12 cellular contexts compared by ENCODE assay signal in genomic region chr12:95198914-95199313, GRCh38.
DNase-seq lines count a peak whose midpoint lies in the region; ATAC-seq and TF ChIP-seq lines count a peak whose summit lies in the region.
"Had no signal": no experiment of that assay in that cellular context is flagged by ENCODE, and none has a peak within 500 bp of the region (broad histone marks: within the 10 kb centered on the region; RNA-seq: fewer than 3 reads in every experiment).

No MANE protein-coding gene starts in this region.

- H3K36me3 Mint-ChIP-seq in memory B cell: no peaks in the 10 kb centered on the region
- no peaks in the 10 kb centered on the region for H3K36me3 Mint-ChIP-seq in stimulated activated effector memory CD8-positive, alpha-beta T cell treated with anti-CD3 and anti-CD28 coated beads, Interleukin-12 subunit alpha, Interleukin-12 subunit beta, amount 100 ng/mL, for 72 hours
- H3K36me3 Mint-ChIP-seq: activated naive CD8-positive, alpha-beta T cell treated with anti-CD3 and anti-CD28 coated beads, Interleukin-2, amount 10 ng/mL, durations not matched to agents 7 days and 5 days had no signal

- peak overlapping the region; percentile 19 for H3K4me3 Mint-ChIP-seq in memory B cell
- no peak overlapping the region for H3K4me3 Mint-ChIP-seq in stimulated activated effector memory CD8-positive, alpha-beta T cell treated with anti-CD3 and anti-CD28 coated beads, Interleukin-12 subunit alpha, Interleukin-12 subunit beta, amount 100 ng/mL, for 72 hours
- H3K4me3 Mint-ChIP-seq: activated CD4-positive, alpha-beta memory T cell treated with anti-CD3 and anti-CD28 coated beads, Interleukin-2, amount 10 ng/mL, durations not matched to agents 7 days and 5 days; activated naive CD8-positive, alpha-beta T cell treated with anti-CD3 and anti-CD28 coated beads, Interleukin-2, amount 10 ng/mL, durations not matched to agents 7 days and 5 days had no signal

- ATAC-seq in GM18868 (IDR thresholded peaks at IDR 0.05; ENCODE audit: unreplicated experiment): peak; percentile 74
- ATAC-seq in HG02623 (IDR thresholded peaks at IDR 0.05; ENCODE audit: unreplicated experiment): peak; percentile 46
- ATAC-seq in memory B cell (ENCODE audit: low read depth): peak; percentile 59
- ATAC-seq in stimulated activated effector memory CD8-positive, alpha-beta T cell treated with anti-CD3 and anti-CD28 coated beads, Interleukin-12 subunit alpha, Interleukin-12 subunit beta, amount 100 ng/mL, for 72 hours: no peak
- ATAC-seq in GM19452 (IDR thresholded peaks at IDR 0.05; ENCODE audit: unreplicated experiment): no peak

- H3K27me3 ChIP-seq in WERI-Rb-1 (ENCODE audit: insufficient read depth, low read depth, severe bottlenecking): no peaks in the 10 kb centered on the region

- H3K4me3 ChIP-seq in WERI-Rb-1 (ENCODE audit: low read depth, low read length): no peak overlapping the region

- no peaks in the 10 kb centered on the region; the same call in 1 of the 2 replicates for H3K36me3 ChIP-seq in WERI-Rb-1

- peaks cover 3% of the 10 kb centered on the region for H3K27me3 Mint-ChIP-seq in memory B cell
- H3K27me3 Mint-ChIP-seq: activated CD4-positive, alpha-beta memory T cell treated with anti-CD3 and anti-CD28 coated beads, Interleukin-2, amount 10 ng/mL, durations not matched to agents 7 days and 5 days had no signal

- no peak overlapping the region for H3K27ac ChIP-seq in WERI-Rb-1

- no peak for TF ChIP-seq CTCF in WERI-Rb-1 (IDR thresholded peaks at IDR 0.05; ENCODE audit: low read depth, low read length)

- DNase-seq in NCI-H69 (lab: John Stamatoyannopoulos, UW) (peak; percentile 28), memory B cell (ENCODE audit: low spot score in 2 of 2) (no peak), kidney tubule cell (ENCODE audit: low spot score) (no peak), WERI-Rb-1 (no peak)
- DNase-seq in stimulated activated effector memory CD8-positive, alpha-beta T cell treated with anti-CD3 and anti-CD28 coated beads, Interleukin-12 subunit alpha, Interleukin-12 subunit beta, amount 100 ng/mL, for 72 hours (ENCODE audit: low spot score in 2 of 2): no peak
- DNase-seq: activated CD4-positive, alpha-beta memory T cell treated with anti-CD3 and anti-CD28 coated beads, Interleukin-2, amount 10 ng/mL, durations not matched to agents 7 days and 5 days; activated naive CD8-positive, alpha-beta T cell treated with anti-CD3 and anti-CD28 coated beads, Interleukin-2, amount 10 ng/mL, durations not matched to agents 7 days and 5 days; COR-L47; stimulated activated CD8-positive, alpha-beta memory T cell treated with anti-CD3 and anti-CD28 coated beads, Interleukin-4, amount 100 ng/mL, for 48 hours had no signal

- H3K27ac Mint-ChIP-seq in memory B cell: peak overlapping the region; percentile 84
- H3K27ac Mint-ChIP-seq in stimulated activated effector memory CD8-positive, alpha-beta T cell treated with anti-CD3 and anti-CD28 coated beads, Interleukin-12 subunit alpha, Interleukin-12 subunit beta, amount 100 ng/mL, for 72 hours: no peak overlapping the region
- H3K27ac Mint-ChIP-seq: activated CD4-positive, alpha-beta memory T cell treated with anti-CD3 and anti-CD28 coated beads, Interleukin-2, amount 10 ng/mL, durations not matched to agents 7 days and 5 days; activated naive CD8-positive, alpha-beta T cell treated with anti-CD3 and anti-CD28 coated beads, Interleukin-2, amount 10 ng/mL, durations not matched to agents 7 days and 5 days had no signal

- H3K9me3 ChIP-seq in WERI-Rb-1 (ENCODE audit: severe bottlenecking): no peaks in the 10 kb centered on the region

- peaks cover 16% of the 10 kb centered on the region for H3K4me1 Mint-ChIP-seq in memory B cell
- no peaks in the 10 kb centered on the region for H3K4me1 Mint-ChIP-seq in stimulated activated effector memory CD8-positive, alpha-beta T cell treated with anti-CD3 and anti-CD28 coated beads, Interleukin-12 subunit alpha, Interleukin-12 subunit beta, amount 100 ng/mL, for 72 hours
- H3K4me1 Mint-ChIP-seq: activated CD4-positive, alpha-beta memory T cell treated with anti-CD3 and anti-CD28 coated beads, Interleukin-2, amount 10 ng/mL, durations not matched to agents 7 days and 5 days had no signal

- H3K9me3 Mint-ChIP-seq in memory B cell: no peaks in the 10 kb centered on the region
- H3K9me3 Mint-ChIP-seq in stimulated activated effector memory CD8-positive, alpha-beta T cell treated with anti-CD3 and anti-CD28 coated beads, Interleukin-12 subunit alpha, Interleukin-12 subunit beta, amount 100 ng/mL, for 72 hours: no peaks in the 10 kb centered on the region
- H3K9me3 Mint-ChIP-seq: activated CD4-positive, alpha-beta memory T cell treated with anti-CD3 and anti-CD28 coated beads, Interleukin-2, amount 10 ng/mL, durations not matched to agents 7 days and 5 days; activated naive CD8-positive, alpha-beta T cell treated with anti-CD3 and anti-CD28 coated beads, Interleukin-2, amount 10 ng/mL, durations not matched to agents 7 days and 5 days had no signal

Comparison
In these comparisons a context has a peak if more than half of its experiments do, and no peak if none do; other contexts are left out.
1. ATAC-seq: peak in GM18868 (single experiment), HG02623 (single experiment) and memory B cell (single experiment); none in stimulated activated effector memory CD8-positive, alpha-beta T cell treated with anti-CD3 and anti-CD28 coated beads, Interleukin-12 subunit alpha, Interleukin-12 subunit beta, amount 100 ng/mL, for 72 hours (single experiment) and GM19452 (single experiment).